ENCODE assay signal across 8 cellular contexts in genomic region chr10:113854019-113854756, GRCh38. TPM values are rescaled to one million over a fixed set of nuclear protein-coding genes. Genes with fewer than 3 reads are reported as not detected.
A peak's percentile ranks its signal among the peaks of the same experiment; 100 is the strongest.
DNase-seq lines count a peak whose midpoint lies in the region; ATAC-seq and TF ChIP-seq lines count a peak whose summit lies in the region.

DCLRE1A (minus strand) TSS chr10:113854082; CDS start chr10:113853182, 900 bp downstream.
A gene with protein sequence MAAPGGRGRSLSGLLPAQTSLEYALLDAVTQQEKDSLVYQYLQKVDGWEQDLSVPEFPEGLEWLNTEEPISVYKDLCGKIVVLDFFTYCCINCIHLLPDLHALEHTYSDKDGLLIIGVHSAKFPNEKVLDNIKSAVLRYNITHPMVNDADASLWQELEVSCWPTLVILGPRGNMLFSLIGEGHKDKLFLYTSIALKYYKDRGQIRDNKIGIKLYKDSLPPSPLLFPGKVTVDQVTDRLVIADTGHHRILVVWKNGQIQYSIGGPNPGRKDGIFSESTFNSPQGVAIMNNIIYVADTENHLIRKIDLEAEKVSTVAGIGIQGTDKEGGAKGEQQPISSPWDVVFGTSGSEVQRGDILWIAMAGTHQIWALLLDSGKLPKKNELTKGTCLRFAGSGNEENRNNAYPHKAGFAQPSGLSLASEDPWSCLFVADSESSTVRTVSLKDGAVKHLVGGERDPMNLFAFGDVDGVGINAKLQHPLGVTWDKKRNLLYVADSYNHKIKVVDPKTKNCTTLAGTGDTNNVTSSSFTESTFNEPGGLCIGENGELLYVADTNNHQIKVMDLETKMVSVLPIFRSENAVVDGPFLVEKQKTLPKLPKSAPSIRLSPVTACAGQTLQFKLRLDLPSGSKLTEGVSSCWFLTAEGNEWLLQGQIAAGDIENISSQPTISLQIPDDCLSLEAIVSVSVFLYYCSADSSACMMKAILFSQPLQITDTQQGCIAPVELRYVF (plus strand): TSS chr10:113854661. CDS start chr10:113854873, 212 bp downstream.

- no peak for TF ChIP-seq CTCF in GM13976 (IDR thresholded peaks at IDR 0.05; ENCODE audit: borderline replicate concordance, control extremely low read depth, extremely low read depth, insufficient read depth, missing control alignments)
- no peak for TF ChIP-seq CTCF in brain (conservative IDR thresholded peaks at IDR 0.05)

- peak within 1 kb of the TSS; percentile 93 for H3K9ac ChIP-seq in iPS-15b (ENCODE audit: low read depth, low read length)

- H3K27me3 Mint-ChIP-seq in brain = peaks cover 20% of the 10 kb centered on the region

- H3K4me3 Mint-ChIP-seq in brain = peak within 1 kb of the TSS; percentile 94 to 100 (median 95)

- peaks cover 0 to 3% (median 0%) of the 10 kb centered on the region in 5 experiments for H3K9me3 Mint-ChIP-seq in brain

- H3K27ac Mint-ChIP-seq in brain = peak within 1 kb of the TSS; percentile 99 to 100 (median 100)

- peaks cover 86% of the 10 kb centered on the region for H3K4me1 Mint-ChIP-seq in brain

- in situ Hi-C loops in GM13976 (cut with MboI; ENCODE audit: low sequenced_read_pairs, unreplicated experiment) = no loop called here

- H3K4me3 ChIP-seq in iPS-15b (ENCODE audit: low read depth, low read length) = peak within 1 kb of the TSS; percentile 93
- peak within 1 kb of the TSS; percentile 79 for H3K4me3 ChIP-seq in skeletal muscle cell (ENCODE audit: low read depth, low read length)

- H3K36me3 ChIP-seq in iPS-15b (ENCODE audit: control insufficient read depth, insufficient read depth, low read length) = no peaks in the 10 kb centered on the region

- H3K36me3 Mint-ChIP-seq in brain = peaks cover 3% of the 10 kb centered on the region

- no peaks in the 10 kb centered on the region for H3K27me3 ChIP-seq in iPS-15b (ENCODE audit: control insufficient read depth, insufficient read depth, low read length)

- H3K4me1 ChIP-seq in iPS-15b (ENCODE audit: control insufficient read depth, insufficient read depth, low read length) = peaks cover 2% of the 10 kb centered on the region

- ATAC-seq in HG02885 (IDR thresholded peaks at IDR 0.05; ENCODE audit: poor library complexity, unreplicated experiment) = peak; percentile 48
- ATAC-seq in GM18519 (IDR thresholded peaks at IDR 0.05; ENCODE audit: low FRiP score, unreplicated experiment) = no peak

- DNase-seq in GM13976 (ENCODE audit: low spot score) (peak; percentile 71), NCI-H2029 treated with DMSO at 0.1 percent for 48 hours (lab: John Stamatoyannopoulos, UW) (peak; percentile 19), UCSD-AML1 (lab: John Stamatoyannopoulos, UW; ENCODE audit: unreplicated experiment) (peak; percentile 82), skeletal muscle cell (ENCODE audit: low read depth) (peak; percentile 31)

- H3K9me3 ChIP-seq in iPS-15b (ENCODE audit: control insufficient read depth, insufficient read depth, low read length) = no peaks in the 10 kb centered on the region

RNA-seq across cellular contexts. Expression of gene DCLRE1A, which starts in this region (rescaled TPM):
- polyA plus RNA-seq in brain (ENCODE audit: insufficient read depth, low read depth, low replicate concordance) = 3.9 TPM

RNA-seq across cellular contexts. Expression of the second gene that starts in this region (rescaled TPM):
- polyA plus RNA-seq in brain (ENCODE audit: insufficient read depth, low read depth, low replicate concordance) = 1.8 TPM

Comparison
In these comparisons a context has a peak if more than half of its experiments do, and no peak if none do; other contexts are left out.
1. DNase-seq: peak in every context shown above with its lines; median percentile 82 in UCSD-AML1; 71 in GM13976; 31 in skeletal muscle cell; 19 in NCI-H2029 treated with DMSO at 0.1 percent for 48 hours.